8 cellular contexts compared by ENCODE assay signal in the genomic region with DNA sequence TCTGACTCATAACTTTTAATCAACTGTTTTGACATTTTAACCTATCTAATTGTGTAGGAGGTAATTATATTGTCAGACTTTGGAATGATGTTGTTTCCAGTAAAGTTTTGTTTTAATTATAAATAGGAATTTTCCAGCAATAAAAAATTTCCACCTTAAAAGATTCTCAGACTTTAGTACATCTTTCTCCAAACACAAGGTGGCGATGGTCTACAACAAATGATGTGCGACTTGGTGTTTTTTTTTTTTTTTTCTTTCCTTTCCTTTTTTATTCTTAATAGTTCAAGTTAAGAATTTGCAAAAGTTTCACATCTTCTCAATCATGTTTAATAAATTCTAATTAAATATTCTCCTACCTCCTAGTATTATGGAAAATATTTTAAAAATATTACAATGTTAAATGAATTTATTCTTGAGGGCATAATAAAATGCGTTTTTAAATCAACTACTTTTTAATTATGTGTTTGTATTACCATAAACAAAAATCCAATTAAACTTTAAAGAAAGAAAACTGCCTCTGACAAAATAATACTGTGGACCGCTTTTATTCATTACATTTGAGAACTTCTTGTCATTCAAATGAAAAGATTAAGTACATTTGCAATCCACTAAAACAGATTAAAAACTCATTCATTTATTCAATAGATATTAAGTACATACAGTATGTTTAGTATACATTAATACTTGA. TPM values are rescaled to one million over a fixed set of nuclear protein-coding genes. Genes with fewer than 3 reads are reported as not detected.
DNase-seq lines count a peak whose midpoint lies in the region; ATAC-seq and TF ChIP-seq lines count a peak whose summit lies in the region.

No MANE protein-coding gene starts in this region.

- H3K27ac Mint-ChIP-seq in endothelial cell (ENCODE audit: unreplicated experiment), result no peak overlapping the region

- H3K36me3 ChIP-seq in OCI-LY1 (ENCODE audit: insufficient read depth, low read length), result no peaks in the 10 kb centered on the region

- H3K4me2 ChIP-seq in OCI-LY1 (ENCODE audit: low read length), result no peak overlapping the region

- H3K9me3 Mint-ChIP-seq in endothelial cell (ENCODE audit: unreplicated experiment), result no peaks in the 10 kb centered on the region

- no peaks in the 10 kb centered on the region for H3K79me2 ChIP-seq in OCI-LY1 (ENCODE audit: insufficient read depth, low read length)

- peak; percentile 42 for TF ChIP-seq CTCF in AG09309 (IDR thresholded peaks at IDR 0.05; ENCODE audit: control insufficient read depth, insufficient read depth, low read depth, low read length, missing control alignments)
- TF ChIP-seq CTCF in OCI-LY1 (IDR thresholded peaks at IDR 0.05; ENCODE audit: low read length), result peak; percentile 44; the same call in 1 of the 2 replicates
- TF ChIP-seq CTCF in endothelial cell (IDR thresholded peaks at IDR 0.05; ENCODE audit: unreplicated experiment), result peak; percentile 63
- TF ChIP-seq CTCF in GM13976 (IDR thresholded peaks at IDR 0.05; ENCODE audit: borderline replicate concordance, control extremely low read depth, extremely low read depth, insufficient read depth, missing control alignments), result no peak

- no peak overlapping the region for H3K4me3 Mint-ChIP-seq in endothelial cell (ENCODE audit: unreplicated experiment)

- H3K36me3 Mint-ChIP-seq in endothelial cell (ENCODE audit: low read depth, unreplicated experiment), result no peaks in the 10 kb centered on the region

- H3K27me3 Mint-ChIP-seq in endothelial cell (ENCODE audit: unreplicated experiment), result peaks cover 11% of the 10 kb centered on the region

- H2AFZ ChIP-seq in OCI-LY1 (ENCODE audit: low read length), result no peak overlapping the region

- no peaks in the 10 kb centered on the region for H4K20me1 ChIP-seq in OCI-LY1 (ENCODE audit: insufficient read depth, low read length)

- no peak overlapping the region for H3K27ac ChIP-seq in OCI-LY1 (ENCODE audit: low read depth, low read length, poor library complexity, severe bottlenecking)

- H3F3A ChIP-seq in OCI-LY1 (ENCODE audit: insufficient read depth, low read length), result no peaks in the 10 kb centered on the region

- no peaks in the 10 kb centered on the region for H3K9me2 ChIP-seq in OCI-LY1 (ENCODE audit: low read depth, low read length)

- H3K4me3 ChIP-seq in AG09309 (ENCODE audit: control insufficient read depth, low read depth, low read length), result no peak overlapping the region
- H3K4me3 ChIP-seq in OCI-LY1 (ENCODE audit: low read depth, low read length, poor library complexity, severe bottlenecking), result no peak overlapping the region

- no peaks in the 10 kb centered on the region for H3K9me3 ChIP-seq in OCI-LY1 (ENCODE audit: low read length)

- H3K4me1 ChIP-seq in OCI-LY1 (ENCODE audit: insufficient read depth, low read length, severe bottlenecking), result no peaks in the 10 kb centered on the region

- DNase-seq in AG09309 (ENCODE audit: low read depth), result no peak
- no peak for DNase-seq in endothelial cell (ENCODE audit: low spot score)
- DNase-seq in putamen (ENCODE audit: low spot score), result peak; percentile 66
- DNase-seq in GM13976 (ENCODE audit: low spot score), result no peak

- no peaks in the 10 kb centered on the region; the same call in 1 of the 2 replicates for H3K27me3 ChIP-seq in OCI-LY1 (ENCODE audit: insufficient read depth, low read length)

- H3K4me1 Mint-ChIP-seq in endothelial cell (ENCODE audit: unreplicated experiment), result peaks cover 36% of the 10 kb centered on the region

- in situ Hi-C loops in GM13976 (cut with MboI; ENCODE audit: low sequenced_read_pairs, unreplicated experiment), result loop anchor here (25.0 kb wide), 2 partner anchors 863 to 1888 kb away; no protein-coding TSS in a partner anchor

- ATAC-seq in GM18867 (IDR thresholded peaks at IDR 0.05; ENCODE audit: unreplicated experiment), result peak; percentile 41
- ATAC-seq in GM21381 (IDR thresholded peaks at IDR 0.05; ENCODE audit: unreplicated experiment), result no peak
- ATAC-seq in GM18517 (IDR thresholded peaks at IDR 0.05; ENCODE audit: unreplicated experiment), result no peak

- no peak overlapping the region for H3K9ac ChIP-seq in OCI-LY1 (ENCODE audit: low read length)

RNA-seq across cellular contexts. Expression of a gene that starts 4.4 kb away (rescaled TPM):
- total RNA-seq in endothelial cell (ENCODE audit: unreplicated experiment), result 67.5 TPM
